21 cellular contexts compared by ENCODE assay signal in the genomic region with DNA sequence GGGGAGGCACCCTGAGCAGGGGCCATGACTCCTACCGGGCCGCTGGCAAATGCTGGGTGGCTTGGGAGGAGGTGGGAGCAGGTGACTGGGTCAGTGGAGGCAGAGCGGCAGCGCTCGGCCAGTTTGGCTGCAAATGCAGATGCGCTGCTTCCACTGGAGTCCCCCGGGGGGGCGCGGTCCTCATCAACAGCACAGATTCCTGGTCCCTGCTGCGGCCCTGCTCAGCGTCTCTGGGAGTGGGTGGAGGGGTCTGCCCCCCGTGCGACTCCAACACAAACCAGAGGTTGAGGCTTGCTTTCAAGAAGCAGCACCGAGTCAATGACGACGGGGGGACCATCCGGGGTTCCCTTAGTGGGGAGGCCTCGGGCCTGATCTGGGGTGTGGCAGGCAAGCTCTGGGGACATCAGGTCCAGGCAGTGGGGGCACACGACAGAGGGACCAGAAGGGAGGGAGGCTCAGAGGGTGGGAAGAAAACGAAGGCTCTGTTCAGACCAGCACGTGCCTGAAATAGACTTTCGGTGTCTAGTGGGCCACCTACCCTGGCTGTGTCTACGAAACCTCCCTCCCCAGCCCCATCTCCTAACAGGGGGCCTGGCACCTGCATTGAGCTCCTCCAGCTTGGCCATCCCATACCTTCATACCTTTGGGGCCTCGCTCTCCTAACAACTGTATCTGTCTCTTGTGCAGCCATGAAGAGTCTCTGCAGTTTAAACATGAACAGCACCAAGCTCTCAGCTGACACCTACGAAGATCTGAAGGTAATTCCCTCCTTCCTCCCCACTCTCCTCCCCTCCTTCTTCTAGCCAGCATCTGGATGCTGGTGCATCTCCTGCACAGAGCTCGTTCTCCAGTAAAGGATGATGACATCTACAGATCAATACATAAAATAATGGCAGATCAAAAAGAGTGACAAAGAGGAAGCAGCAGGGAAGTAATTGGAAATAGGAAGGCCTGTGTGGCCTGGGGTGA.
DNase-seq lines count a peak whose midpoint lies in the region; ATAC-seq, FAIRE-seq and TF ChIP-seq lines count a peak whose summit lies in the region.
"Had no signal": no experiment of that assay in that cellular context is flagged by ENCODE, and none has a peak within 500 bp of the region (broad histone marks: within the 10 kb centered on the region; RNA-seq: fewer than 3 reads in every experiment).

No MANE protein-coding gene starts in this region.

- H3K4me3 Mint-ChIP-seq in astrocyte (ENCODE audit: unreplicated experiment) = no peak overlapping the region
- H3K4me3 Mint-ChIP-seq in stimulated activated effector memory CD8-positive, alpha-beta T cell treated with anti-CD3 and anti-CD28 coated beads, Interleukin-12 subunit alpha, Interleukin-12 subunit beta, amount 100 ng/mL, for 72 hours = no peak overlapping the region
- H3K4me3 Mint-ChIP-seq: IgD-negative memory B cell; naive thymus-derived CD4-positive, alpha-beta T cell had no signal

- H3K27me3 ChIP-seq in OCI-LY1 (ENCODE audit: insufficient read depth, low read length) = no peaks in the 10 kb centered on the region
- H3K27me3 ChIP-seq in astrocyte (ENCODE audit: insufficient read depth, low read length) = no peaks in the 10 kb centered on the region
- H3K27me3 ChIP-seq in mesenchymal stem cell (ENCODE audit: control insufficient read depth in 1 of 2, insufficient read depth in 1 of 2, low read length in 2 of 2) = no peaks in the 10 kb centered on the region
- H3K27me3 ChIP-seq: ascending aorta; BLaER1 treated with 17β-estradiol and CSF1 and Interleukin-3, amounts not matched to agents 10 nM and 100 nM had no signal

- H3K27ac Mint-ChIP-seq in astrocyte (ENCODE audit: unreplicated experiment) = peak overlapping the region; percentile 5
- H3K27ac Mint-ChIP-seq in stimulated activated effector memory CD8-positive, alpha-beta T cell treated with anti-CD3 and anti-CD28 coated beads, Interleukin-12 subunit alpha, Interleukin-12 subunit beta, amount 100 ng/mL, for 72 hours = peak overlapping the region; percentile 75

- peak overlapping the region; percentile 34 for H4K91ac ChIP-seq in mesenchymal stem cell (ENCODE audit: low read length)

- H3K4me1 Mint-ChIP-seq in astrocyte (ENCODE audit: low read depth, unreplicated experiment) = peaks cover 27% of the 10 kb centered on the region
- H3K4me1 Mint-ChIP-seq in stimulated activated effector memory CD8-positive, alpha-beta T cell treated with anti-CD3 and anti-CD28 coated beads, Interleukin-12 subunit alpha, Interleukin-12 subunit beta, amount 100 ng/mL, for 72 hours = peaks cover 17% of the 10 kb centered on the region

- H4K20me1 ChIP-seq in OCI-LY1 (ENCODE audit: insufficient read depth, low read length) (no peaks in the 10 kb centered on the region), astrocyte (ENCODE audit: insufficient read depth, low read length) (peaks cover 5% of the 10 kb centered on the region)

- H3K4me3 ChIP-seq in OCI-LY1 (ENCODE audit: low read depth, low read length, poor library complexity, severe bottlenecking) (no peak overlapping the region), astrocyte (ENCODE audit: insufficient read depth, low read depth, low read length) (no peak overlapping the region), mesenchymal stem cell (ENCODE audit: insufficient read depth in 1 of 2, low read depth in 1 of 2, low read length in 2 of 2) (no peak overlapping the region)
- H3K4me3 ChIP-seq: ascending aorta; BLaER1 treated with 17β-estradiol and CSF1 and Interleukin-3, amounts not matched to agents 10 nM and 100 nM; SK-N-MC had no signal

- H3K9ac ChIP-seq in OCI-LY1 (ENCODE audit: low read length) (no peak overlapping the region), astrocyte (ENCODE audit: low read length) (peak overlapping the region; percentile 10), mesenchymal stem cell (ENCODE audit: low read length) (no peak overlapping the region)

- H2BK12ac ChIP-seq in mesenchymal stem cell (ENCODE audit: low read length in 2 of 2) = no peak overlapping the region

- no peak overlapping the region for H3K14ac ChIP-seq in mesenchymal stem cell (ENCODE audit: low read length in 2 of 2)

- H3K36me3 ChIP-seq in OCI-LY1 (ENCODE audit: insufficient read depth, low read length) (peaks cover 63% of the 10 kb centered on the region; the same call in 1 of the 2 replicates), astrocyte (ENCODE audit: insufficient read depth, low read length) (no peaks in the 10 kb centered on the region), mesenchymal stem cell (ENCODE audit: control insufficient read depth in 1 of 2, insufficient read depth in 2 of 2, low read depth in 1 of 2, low read length in 2 of 2) (peaks cover 55 to 66% of the 10 kb centered on the region in 2 experiments)

- peak overlapping the region; percentile 34 for H2BK15ac ChIP-seq in mesenchymal stem cell (ENCODE audit: low read depth, poor library complexity, severe bottlenecking)

- no peak overlapping the region for H3K23ac ChIP-seq in mesenchymal stem cell (ENCODE audit: low read length in 2 of 2)

- peaks cover 18% of the 10 kb centered on the region for H3K36me3 Mint-ChIP-seq in astrocyte (ENCODE audit: low read depth, unreplicated experiment)
- peaks cover 70% of the 10 kb centered on the region for H3K36me3 Mint-ChIP-seq in stimulated activated effector memory CD8-positive, alpha-beta T cell treated with anti-CD3 and anti-CD28 coated beads, Interleukin-12 subunit alpha, Interleukin-12 subunit beta, amount 100 ng/mL, for 72 hours

- H3F3A ChIP-seq in OCI-LY1 (ENCODE audit: insufficient read depth, low read length) = no peaks in the 10 kb centered on the region; the same call in 1 of the 2 replicates

- peaks cover 3% of the 10 kb centered on the region for H3K79me1 ChIP-seq in mesenchymal stem cell (replicated peaks; ENCODE audit: low read length, poor library complexity, severe bottlenecking)

- peaks cover 14% of the 10 kb centered on the region for H3K4me1 ChIP-seq in OCI-LY1 (ENCODE audit: insufficient read depth, low read length, severe bottlenecking)
- H3K4me1 ChIP-seq in astrocyte (ENCODE audit: insufficient read depth, low read length) = peaks cover 32% of the 10 kb centered on the region
- peaks cover 17% of the 10 kb centered on the region for H3K4me1 ChIP-seq in mesenchymal stem cell (ENCODE audit: control insufficient read depth, insufficient read depth, low read depth, low read length)
- H3K4me1 ChIP-seq: ascending aorta had no signal

- H2AFZ ChIP-seq in OCI-LY1 (ENCODE audit: low read length) (no peak overlapping the region), astrocyte (ENCODE audit: low read depth, low read length) (no peak overlapping the region), mesenchymal stem cell (ENCODE audit: low read depth, low read length) (no peak overlapping the region)

- no peaks in the 10 kb centered on the region for H3K27me3 Mint-ChIP-seq in astrocyte (ENCODE audit: low read depth, unreplicated experiment)
- H3K27me3 Mint-ChIP-seq: IgD-negative memory B cell; naive thymus-derived CD4-positive, alpha-beta T cell had no signal

- no peaks in the 10 kb centered on the region for H3K9me3 Mint-ChIP-seq in astrocyte (ENCODE audit: unreplicated experiment)
- no peaks in the 10 kb centered on the region for H3K9me3 Mint-ChIP-seq in stimulated activated effector memory CD8-positive, alpha-beta T cell treated with anti-CD3 and anti-CD28 coated beads, Interleukin-12 subunit alpha, Interleukin-12 subunit beta, amount 100 ng/mL, for 72 hours
- H3K9me3 Mint-ChIP-seq: IgD-negative memory B cell; naive thymus-derived CD4-positive, alpha-beta T cell had no signal

- TF ChIP-seq CTCF in OCI-LY1 (IDR thresholded peaks at IDR 0.05; ENCODE audit: low read length) = no peak
- no peak for TF ChIP-seq CTCF in astrocyte (IDR thresholded peaks at IDR 0.05; ENCODE audit: insufficient read depth, low read depth, low read length)

- H3K79me2 ChIP-seq in OCI-LY1 (ENCODE audit: insufficient read depth, low read length) (no peaks in the 10 kb centered on the region), astrocyte (ENCODE audit: insufficient read depth, low read length) (no peaks in the 10 kb centered on the region)

- H3K18ac ChIP-seq in mesenchymal stem cell (ENCODE audit: low read depth in 1 of 2, low read length in 2 of 2) = no peak overlapping the region

- 95% methylated on average over 25 of the region's 26 CpGs for WGBS in mesenchymal stem cell

- FAIRE-seq in astrocyte (lab: Jason Lieb, UNC) = no peak

- peak overlapping the region; percentile 49 for H3K27ac ChIP-seq in OCI-LY1 (ENCODE audit: low read depth, low read length, poor library complexity, severe bottlenecking)
- no peak overlapping the region for H3K27ac ChIP-seq in astrocyte (ENCODE audit: low read depth, low read length)
- no peak overlapping the region for H3K27ac ChIP-seq in mesenchymal stem cell (ENCODE audit: low read length, poor library complexity, severe bottlenecking)
- H3K27ac ChIP-seq: ascending aorta, SK-N-MC had no signal

- no peak overlapping the region for H2BK5ac ChIP-seq in mesenchymal stem cell (ENCODE audit: low read depth, low read length, poor library complexity, severe bottlenecking)

- H3K4ac ChIP-seq in mesenchymal stem cell (ENCODE audit: low read depth in 1 of 2, low read length in 2 of 2) = peak overlapping the region in 1 of 2 experiments; percentile 6

- H3K4me2 ChIP-seq in OCI-LY1 (ENCODE audit: low read length) (no peak overlapping the region), astrocyte (ENCODE audit: low read length) (no peak overlapping the region), mesenchymal stem cell (ENCODE audit: low read length, poor library complexity, severe bottlenecking) (no peak overlapping the region)
- H3K4me2 ChIP-seq: BLaER1 treated with 17β-estradiol and CSF1 and Interleukin-3, amounts not matched to agents 10 nM and 100 nM had no signal

- no peak overlapping the region for H2BK120ac ChIP-seq in mesenchymal stem cell (ENCODE audit: low read depth, low read length)

- H3K9me3 ChIP-seq in OCI-LY1 (ENCODE audit: low read length) (no peaks in the 10 kb centered on the region), astrocyte (ENCODE audit: insufficient read depth, low read depth, low read length) (no peaks in the 10 kb centered on the region), mesenchymal stem cell (ENCODE audit: control insufficient read depth, low read length) (no peaks in the 10 kb centered on the region)
- H3K9me3 ChIP-seq: ascending aorta; BLaER1 treated with 17β-estradiol and CSF1 and Interleukin-3, amounts not matched to agents 10 nM and 100 nM had no signal

- no peak overlapping the region for H2AK5ac ChIP-seq in mesenchymal stem cell (ENCODE audit: low read length, severe bottlenecking)

- H3K9me2 ChIP-seq in OCI-LY1 (ENCODE audit: low read depth, low read length) = no peaks in the 10 kb centered on the region

- H4K8ac ChIP-seq in mesenchymal stem cell (ENCODE audit: low read length) = no peak overlapping the region

- ATAC-seq in stimulated activated effector memory CD8-positive, alpha-beta T cell treated with anti-CD3 and anti-CD28 coated beads, Interleukin-12 subunit alpha, Interleukin-12 subunit beta, amount 100 ng/mL, for 72 hours = no peak
- no peak for ATAC-seq in HG02642 (IDR thresholded peaks at IDR 0.05; ENCODE audit: poor library complexity, unreplicated experiment)
- ATAC-seq: naive thymus-derived CD4-positive, alpha-beta T cell had no signal

- DNase-seq in astrocyte (ENCODE audit: low read depth) = no peak
- no peak for DNase-seq in mesenchymal stem cell
- no peak for DNase-seq in stimulated activated effector memory CD8-positive, alpha-beta T cell treated with anti-CD3 and anti-CD28 coated beads, Interleukin-12 subunit alpha, Interleukin-12 subunit beta, amount 100 ng/mL, for 72 hours (ENCODE audit: low spot score in 2 of 2)
- DNase-seq in GM19238 (ENCODE audit: insufficient read length, low spot score) = no peak
- DNase-seq in cerebellar nuclear complex (lab: John Stamatoyannopoulos, UW) = no peak
- DNase-seq: activated CD4-positive, alpha-beta T cell treated with anti-CD3 and anti-CD28 coated beads, Interleukin-2, amount 50 U/mL, for 48 hours; activated effector memory CD4-positive, alpha-beta T cell treated with anti-CD3 and anti-CD28 coated beads, Interleukin-2, amount 50 U/mL, for 16 hours; effector CD4-positive, alpha-beta T cell; H7; naive thymus-derived CD4-positive, alpha-beta T cell; NCI-H1092; NCI-H2227 treated with DMSO at 0.1 percent for 48 hours; retina; stimulated activated CD4-positive, alpha-beta T cell treated with anti-CD3 and anti-CD28 coated beads, Interleukin-2, amount 100 ng/mL, for 48 hours; stimulated activated CD8-positive, alpha-beta memory T cell treated with anti-CD3 and anti-CD28 coated beads, Interleukin-4, amount 100 ng/mL, for 48 hours had no signal
